Comparison of ENCODE assay signal across 8 cellular contexts in genomic region chr17:47821424-47822379, GRCh38. TPM values are rescaled to one million over a fixed set of nuclear protein-coding genes. Genes with fewer than 3 reads are reported as not detected.
DNase-seq lines count a peak whose midpoint lies in the region; ATAC-seq, FAIRE-seq and TF ChIP-seq lines count a peak whose summit lies in the region.

OSBPL7 (minus strand) TSS chr17:47821794; CDS start chr17:47820278, 1,516 bp downstream.

- no peak within 1 kb of the TSS for H3K4ac ChIP-seq in H9 (ENCODE audit: low read depth, low read length)

- H2AFZ ChIP-seq in H9 (ENCODE audit: low read length), result no peak within 1 kb of the TSS

- H3K4me1 Mint-ChIP-seq in H9, result peaks cover 12 to 19% of the 10 kb centered on the region in 2 experiments
- H3K4me1 Mint-ChIP-seq in activated naive CD8-positive, alpha-beta T cell (ENCODE audit: low read depth), result peaks cover 21% of the 10 kb centered on the region

- H3K36me3 ChIP-seq in pancreas (peaks cover 0 to 32% (median 29%) of the 10 kb centered on the region in 3 donors), tibial nerve (peaks cover 0 to 74% (median 34%) of the 10 kb centered on the region in 3 donors)

- H3K27me3 ChIP-seq in H9 (ENCODE audit: insufficient read depth, low read length), result no peaks in the 10 kb centered on the region
- no peaks in the 10 kb centered on the region for H3K27me3 ChIP-seq in pancreas
- no peaks in the 10 kb centered on the region for H3K27me3 ChIP-seq in tibial nerve

- H2BK12ac ChIP-seq in H9 (ENCODE audit: insufficient read length, low read depth, low read length), result no peak within 1 kb of the TSS

- no peak within 1 kb of the TSS for H3K14ac ChIP-seq in H9 (ENCODE audit: insufficient read depth, low read length)

- TF ChIP-seq POLR2A in NB4 (IDR thresholded peaks at IDR 0.05; ENCODE audit: extremely low read depth, insufficient read length), result peak; percentile 43
- no peak for TF ChIP-seq POLR2A in tibial nerve (IDR thresholded peaks at IDR 0.05)

- peak within 1 kb of the TSS; percentile 87 for H3K4me3 ChIP-seq in NB4 (ENCODE audit: low read depth, low read length)
- peak within 1 kb of the TSS; percentile 51 to 85 (median 68) for H3K4me3 ChIP-seq in pancreas
- peak within 1 kb of the TSS; percentile 23 to 66 (median 58) for H3K4me3 ChIP-seq in tibial nerve

- peak; percentile 85 for ATAC-seq in Right ventricle myocardium inferior
- ATAC-seq in pancreas, result peak; percentile 96 to 98 (median 97)

- H3K27ac ChIP-seq in H9 (ENCODE audit: insufficient read length, low read depth, low read length) (no peak within 1 kb of the TSS), pancreas (peak within 1 kb of the TSS; percentile 42 to 71 (median 62)), tibial nerve (peak within 1 kb of the TSS; percentile 1 to 78 (median 62))

- no peak within 1 kb of the TSS for H3K23ac ChIP-seq in H9 (ENCODE audit: insufficient read length, low read depth, low read length)

- H3K4me3 Mint-ChIP-seq in H9, result peak within 1 kb of the TSS; percentile 94 to 95
- peak within 1 kb of the TSS; percentile 94 for H3K4me3 Mint-ChIP-seq in activated naive CD8-positive, alpha-beta T cell

- peak; percentile 28; the same call in 2 of the 3 replicates for TF ChIP-seq CTCF in H9 (conservative IDR thresholded peaks at IDR 0.05)
- TF ChIP-seq CTCF in NB4 (IDR thresholded peaks at IDR 0.05; ENCODE audit: low read depth, low read length), result peak; percentile 34
- TF ChIP-seq CTCF in pancreas (IDR thresholded peaks at IDR 0.05), result no peak
- TF ChIP-seq CTCF in tibial nerve (IDR thresholded peaks at IDR 0.05), result peak in 1 of 5 experiments; percentile 22

- H3K27me3 Mint-ChIP-seq in H9 (ENCODE audit: low read depth), result no peaks in the 10 kb centered on the region
- H3K27me3 Mint-ChIP-seq in activated naive CD8-positive, alpha-beta T cell, result no peaks in the 10 kb centered on the region

- no peak within 1 kb of the TSS for H2AK5ac ChIP-seq in H9 (ENCODE audit: insufficient read length, low read length)

- H4K5ac ChIP-seq in H9 (ENCODE audit: insufficient read length, low read depth, low read length), result no peak within 1 kb of the TSS

- no peak for FAIRE-seq in pancreas (lab: Jason Lieb, UNC)

- no peak within 1 kb of the TSS for H2BK5ac ChIP-seq in H9 (ENCODE audit: insufficient read length, low read length)

- H3K4me1 ChIP-seq in H9 (ENCODE audit: insufficient read depth, low read length) (no peaks in the 10 kb centered on the region), pancreas (peaks cover 0 to 14% (median 4%) of the 10 kb centered on the region in 3 donors), tibial nerve (peaks cover 0 to 29% (median 11%) of the 10 kb centered on the region in 4 donors)

- H3K79me1 ChIP-seq in H9 (ENCODE audit: insufficient read depth, low read depth, low read length, poor library complexity, severe bottlenecking), result no peaks in the 10 kb centered on the region

- H2BK120ac ChIP-seq in H9 (ENCODE audit: low read depth, low read length, poor library complexity, severe bottlenecking), result no peak within 1 kb of the TSS

- intact Hi-C loops in Right ventricle myocardium inferior (cut with DNase I), result no loop called here
- intact Hi-C loops in pancreas (cut with DNase I), result no loop called here

- H3K79me2 ChIP-seq in H9 (ENCODE audit: insufficient read depth, low read length), result no peaks in the 10 kb centered on the region; the same call in 1 of the 2 replicates

- DNase-seq in EH (ENCODE audit: low read depth) (peak; percentile 91), H9 (peak; percentile 92), NB4 (ENCODE audit: low read depth) (peak; percentile 93), SKM-1 treated with dmso at 0.1 percent for 144 hours (lab: John Stamatoyannopoulos, UW; ENCODE audit: unreplicated experiment) (peak; percentile 60), Right ventricle myocardium inferior (ENCODE audit: missing footprints) (peak; percentile 79), pancreas (peak; percentile 85 to 94 (median 88)), tibial nerve (ENCODE audit: low spot score in 2 of 2) (peak in 1 of 2 donors; percentile 11)

- H3K9me3 ChIP-seq in H9 (ENCODE audit: control insufficient read depth, low read depth, low read length), result no peaks in the 10 kb centered on the region
- no peaks in the 10 kb centered on the region for H3K9me3 ChIP-seq in pancreas
- H3K9me3 ChIP-seq in tibial nerve, result no peaks in the 10 kb centered on the region

- peak within 1 kb of the TSS in 2 of 3 experiments; percentile 60 to 85; a peak in 2 of 7 replicates for H3K27ac Mint-ChIP-seq in H9
- H3K27ac Mint-ChIP-seq in activated naive CD8-positive, alpha-beta T cell, result peak within 1 kb of the TSS; percentile 82

- H3K9me3 Mint-ChIP-seq in H9, result no peaks in the 10 kb centered on the region
- no peaks in the 10 kb centered on the region for H3K9me3 Mint-ChIP-seq in activated naive CD8-positive, alpha-beta T cell (ENCODE audit: low read depth)

- no peak within 1 kb of the TSS for H3K18ac ChIP-seq in H9 (ENCODE audit: insufficient read length, low read depth, low read length)

- H2BK15ac ChIP-seq in H9 (ENCODE audit: low read depth, low read length), result no peak within 1 kb of the TSS

- TF ChIP-seq EP300 in tibial nerve (IDR thresholded peaks at IDR 0.05), result no peak

- H3K56ac ChIP-seq in H9 (ENCODE audit: insufficient read length, low read depth, low read length), result no peak within 1 kb of the TSS

- peaks cover 7% of the 10 kb centered on the region for H3K23me2 ChIP-seq in H9 (ENCODE audit: insufficient read length, low read depth, low read length, poor library complexity, severe bottlenecking)

- no CpG with 5 or more reads among the region's 21 CpGs for WGBS in H9 (ENCODE audit: extremely low coverage, insufficient read length, low lambda C conversion rate)
- WGBS in pancreas, 2 donors, result 4 to 5% methylated on average over 21 of the region's 21 CpGs
- 4 to 6% methylated on average over 16 to 21 of the region's 21 CpGs for WGBS in tibial nerve, 2 donors

- peak within 1 kb of the TSS; percentile 60 for H3K4me2 ChIP-seq in H9 (ENCODE audit: insufficient read depth, insufficient read length, low read length)

- peaks cover 17 to 31% (median 27%) of the 10 kb centered on the region in 3 experiments for H3K36me3 Mint-ChIP-seq in H9 (ENCODE audit: insufficient read depth in 1 of 3, low read depth in 3 of 3)
- H3K36me3 Mint-ChIP-seq in activated naive CD8-positive, alpha-beta T cell, result peaks cover 5% of the 10 kb centered on the region

- peak within 1 kb of the TSS; percentile 12 for H3K9ac ChIP-seq in H9 (ENCODE audit: extremely low read depth, insufficient read length, low read length)

- H4K91ac ChIP-seq in H9 (ENCODE audit: insufficient read length, low read depth, low read length), result no peak within 1 kb of the TSS

- no peak within 1 kb of the TSS for H2BK20ac ChIP-seq in H9 (ENCODE audit: low read depth, low read length, poor library complexity, severe bottlenecking)

- H3T11ph ChIP-seq in H9 (ENCODE audit: low read length), result no peak within 1 kb of the TSS

- H4K20me1 ChIP-seq in H9 (ENCODE audit: control insufficient read depth, insufficient read depth, insufficient read length), result no peaks in the 10 kb centered on the region

- H4K8ac ChIP-seq in H9 (replicated peaks; ENCODE audit: insufficient read length, low read depth, low read length), result no peak within 1 kb of the TSS

RNA-seq across cellular contexts. Expression of gene OSBPL7, which starts in this region (rescaled TPM):
- total RNA-seq in H9 (2021) (12.0 and 13.0 TPM in 2 replicates), Right ventricle myocardium inferior (5.4 TPM), pancreas (10 to 100 TPM in 3 of 6 donors, 1 to 10 TPM in 3; 8.4 to 20.2 (median 11.3) TPM), tibial nerve (10 to 100 TPM in 2 of 4 donors, 1 to 10 TPM in 2; 8.6 to 19.5 (median 11.2) TPM)
- 10 to 100 TPM; 23.3 to 34.7 TPM for polyA plus RNA-seq in pancreas

Comparison
In these comparisons a context has a peak if more than half of its experiments do, and no peak if none do; other contexts are left out.
1. CTCF ChIP-seq: peak in H9 (single experiment) and NB4 (single experiment); none in pancreas (0 of 4).
2. Peak in every context shown above with its lines, with median percentiles within 50 percentile points of each other: H3K4me3 ChIP-seq.